25 cellular contexts compared by ENCODE assay signal in the genomic region with DNA sequence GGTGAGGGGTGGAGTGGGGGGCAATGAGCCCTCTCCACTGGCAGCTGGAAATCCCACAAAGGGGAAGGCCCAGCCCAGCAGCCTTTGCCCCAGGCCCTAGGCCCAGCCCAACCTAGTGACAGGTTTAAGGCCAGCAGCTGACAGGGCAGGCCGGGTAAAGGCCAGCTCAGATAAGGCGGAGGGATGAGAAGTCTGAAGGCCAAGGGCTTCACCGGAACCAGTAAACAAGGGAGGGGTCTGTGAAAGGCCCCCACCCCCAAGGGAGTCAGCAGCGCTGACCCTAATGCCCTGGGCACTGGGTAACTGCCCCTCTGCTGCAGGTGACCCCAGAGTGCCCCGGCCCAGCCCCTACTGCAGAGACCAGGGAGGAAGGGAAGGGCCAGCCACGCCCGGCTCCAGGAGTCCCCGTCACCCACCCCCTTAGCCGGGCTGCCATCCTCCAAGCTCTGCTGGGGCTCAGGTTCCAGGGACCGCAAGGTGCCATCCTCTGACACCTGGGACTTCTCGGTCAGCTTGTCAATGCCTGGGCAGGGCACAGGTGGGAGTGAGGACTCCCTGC. TPM values are rescaled to one million over a fixed set of nuclear protein-coding genes. Genes with fewer than 3 reads are reported as not detected.
DNase-seq lines count a peak whose midpoint lies in the region; ATAC-seq, FAIRE-seq and TF ChIP-seq lines count a peak whose summit lies in the region.
"Had no signal": no experiment of that assay in that cellular context is flagged by ENCODE, and none has a peak within 500 bp of the region (broad histone marks: within the 10 kb centered on the region; RNA-seq: fewer than 3 reads in every experiment).

No MANE protein-coding gene starts in this region.

- no peak overlapping the region for H2AK5ac ChIP-seq in neuronal stem cell (ENCODE audit: low read depth, low read length)

- ATAC-seq in Right ventricle myocardium inferior (no peak), K562 (0 out of 3 replicates have a peak, but pooled peaks have one; percentile 33)

- H3K4me3 ChIP-seq in left ventricle myocardium inferior (no peak overlapping the region), K562 (no peak overlapping the region), neuronal stem cell (ENCODE audit: low read length in 2 of 2) (no peak overlapping the region)
- H3K4me3 ChIP-seq: GM23248, HAP-1 had no signal

- no peaks in the 10 kb centered on the region for H3K79me2 ChIP-seq in K562 (ENCODE audit: control insufficient read depth, insufficient read depth, low read length)

- TF ChIP-seq CTCF in left ventricle myocardium inferior (IDR thresholded peaks at IDR 0.05; ENCODE audit: borderline replicate concordance) = no peak
- no peak for TF ChIP-seq CTCF in K562 (IDR thresholded peaks at IDR 0.05 in 2 of 3, conservative IDR thresholded peaks at IDR 0.05 in 1 of 3; ENCODE audit: insufficient read depth in 2 of 3, low read depth in 1 of 3, low read length in 3 of 3)

- no peak overlapping the region for H3K4me2 ChIP-seq in K562 (ENCODE audit: insufficient read depth, low read length)
- no peak overlapping the region for H3K4me2 ChIP-seq in neuronal stem cell (ENCODE audit: insufficient read depth, low read length, poor library complexity, severe bottlenecking)

- H3K27ac ChIP-seq in left ventricle myocardium inferior (replicated peaks) = no peak overlapping the region
- H3K27ac ChIP-seq in K562 (ENCODE audit: extremely low read depth, low read depth, low read length) = no peak overlapping the region
- H3K27ac ChIP-seq in neuronal stem cell (replicated peaks; ENCODE audit: low read length) = no peak overlapping the region
- H3K27ac ChIP-seq: GM23248, RWPE1 had no signal

- 18% methylated on average over 11 of the region's 11 CpGs for WGBS in K562 (ENCODE audit: insufficient coverage, low coverage, missing lambda C conversion rate)
- no CpG with 5 or more reads among the region's 11 CpGs for WGBS in neuronal stem cell (ENCODE audit: extremely low coverage in 2 of 2, insufficient read length in 2 of 2, insufficient replicate concordance in 1 of 2), 2 donors

- POLR2A ChIA-PET in K562 (lab: Yijun Ruan, JAX) = interaction anchor here (0.6 to 0.9 kb wide), 3 partner anchors 27 to 207 kb away, joined by 3 to 4 read pairs (median 3); no protein-coding TSS in a partner anchor

- H3K4ac ChIP-seq in neuronal stem cell (ENCODE audit: low read length) = no peak overlapping the region

- H3K4me1 ChIP-seq in left ventricle myocardium inferior = no peaks in the 10 kb centered on the region
- peaks cover 0 to 41% of the 10 kb centered on the region in 2 experiments; a peak in 3 of 5 replicates for H3K4me1 ChIP-seq in K562 (replicated peaks in 1 of 2; ENCODE audit: control insufficient read depth in 2 of 2, insufficient read depth in 2 of 2, low read length in 2 of 2)
- H3K4me1 ChIP-seq in neuronal stem cell (ENCODE audit: control insufficient read depth in 2 of 2, insufficient read depth in 1 of 2, low read depth in 1 of 2, low read length in 2 of 2) = no peaks in the 10 kb centered on the region
- H3K4me1 ChIP-seq: HAP-1 had no signal

- in situ Hi-C loops in K562 (cut with MboI) (no loop called here), G401 (cut with HindIII; ENCODE audit: low sequenced_read_pairs) (loop anchor here (10.0 kb wide), 1 partner anchor 148 kb away; no protein-coding TSS in a partner anchor)

- H2BK15ac ChIP-seq in neuronal stem cell (ENCODE audit: low read length) = no peak overlapping the region

- H3K36me3 ChIP-seq in left ventricle myocardium inferior = peaks cover 19% of the 10 kb centered on the region
- no peaks in the 10 kb centered on the region for H3K36me3 ChIP-seq in K562 (ENCODE audit: control insufficient read depth, insufficient read depth, low read length)
- H3K36me3 ChIP-seq in neuronal stem cell (replicated peaks in 1 of 2; ENCODE audit: control insufficient read depth in 2 of 2, insufficient read depth in 2 of 2, low read length in 2 of 2) = no peaks in the 10 kb centered on the region
- H3K36me3 ChIP-seq: HAP-1 had no signal

- no peak overlapping the region for H3K14ac ChIP-seq in neuronal stem cell (ENCODE audit: low read length)

- no peak for TF ChIP-seq EP300 in K562 (IDR thresholded peaks at IDR 0.05; ENCODE audit: low read length)

- no peak overlapping the region for H4K91ac ChIP-seq in neuronal stem cell (ENCODE audit: low read depth, low read length, poor library complexity)

- intact Hi-C loops in Right ventricle myocardium inferior (cut with DNase I) = no loop called here
- intact Hi-C loops in left ventricle myocardium inferior (cut with micrococcal nuclease) = no loop called here
- intact Hi-C loops in K562 (cut with micrococcal nuclease) = no loop called here

- no peak overlapping the region for H2BK5ac ChIP-seq in neuronal stem cell (ENCODE audit: low read length)

- no peaks in the 10 kb centered on the region for H4K20me1 ChIP-seq in K562 (replicated peaks; ENCODE audit: control insufficient read depth, insufficient read depth, low read length)

- H4K8ac ChIP-seq in neuronal stem cell (ENCODE audit: low read depth, low read length) = no peak overlapping the region

- H3K27me3 ChIP-seq in left ventricle myocardium inferior (ENCODE audit: low read depth) (peaks cover 40% of the 10 kb centered on the region), K562 (ENCODE audit: control insufficient read depth in 2 of 2, insufficient read depth in 2 of 2, low read length in 2 of 2) (peaks cover 9 to 32% of the 10 kb centered on the region in 2 experiments; a peak in 3 of 5 replicates), neuronal stem cell (ENCODE audit: control insufficient read depth in 3 of 3, insufficient read depth in 3 of 3, low read depth in 1 of 3, low read length in 3 of 3) (peaks cover 0 to 60% (median 2%) of the 10 kb centered on the region in 3 experiments)

- FAIRE-seq in K562 (lab: Jason Lieb, UNC) = no peak
- FAIRE-seq: D721Med, G401.6 had no signal

- H2BK120ac ChIP-seq in neuronal stem cell (ENCODE audit: low read depth, low read length) = no peak overlapping the region

- TF ChIP-seq POLR2A in K562 (conservative IDR thresholded peaks at IDR 0.05) = no peak

- no peak overlapping the region for H3K18ac ChIP-seq in neuronal stem cell (ENCODE audit: low read length)

- H2AFZ ChIP-seq in K562 (ENCODE audit: low read depth, low read length) (no peak overlapping the region), neuronal stem cell (ENCODE audit: low read length) (no peak overlapping the region)
- H2AFZ ChIP-seq: GM23248 had no signal

- peak overlapping the region; percentile 69 for H3K23ac ChIP-seq in neuronal stem cell (ENCODE audit: low read depth, low read length, poor library complexity)

- no peaks in the 10 kb centered on the region for H3K79me1 ChIP-seq in neuronal stem cell (ENCODE audit: low read depth, low read length)

- H2BK12ac ChIP-seq in neuronal stem cell (ENCODE audit: low read length) = no peak overlapping the region

- no peak for TF ChIP-seq RAD21 in K562 (CRISPR knock-in tag; conservative IDR thresholded peaks at IDR 0.05 in 1 of 2, IDR thresholded peaks at IDR 0.05 in 1 of 2)

- H3K9me1 ChIP-seq in K562 (ENCODE audit: control insufficient read depth, insufficient read depth, low read length) = no peaks in the 10 kb centered on the region

- CTCF ChIA-PET in K562 (lab: Yijun Ruan, JAX; ENCODE audit: low intra/inter-chr PET ratio) = interaction anchor here (1.0 kb wide), 1 partner anchor 31 kb away, joined by 3 read pairs; no protein-coding TSS in a partner anchor

- H3K9me3 ChIP-seq in left ventricle myocardium inferior (replicated peaks) = no peaks in the 10 kb centered on the region
- peaks cover 4% of the 10 kb centered on the region; the same call in 1 of the 2 replicates for H3K9me3 ChIP-seq in K562 (replicated peaks; ENCODE audit: control insufficient read depth, insufficient read depth, low read depth, low read length)
- H3K9me3 ChIP-seq in neuronal stem cell (replicated peaks in 1 of 2; ENCODE audit: control insufficient read depth in 2 of 2, insufficient read depth in 1 of 2, low read depth in 1 of 2, low read length in 2 of 2) = no peaks in the 10 kb centered on the region
- H3K9me3 ChIP-seq: HAP-1 had no signal

- H3K9ac ChIP-seq in K562 (ENCODE audit: insufficient read depth in 1 of 2, low read depth in 2 of 2, low read length in 2 of 2) (peak overlapping the region in 1 of 2 experiments; percentile 64; a peak in 2 of 4 replicates), neuronal stem cell (ENCODE audit: low read depth, low read length, poor library complexity) (no peak overlapping the region)
- H3K9ac ChIP-seq: GM23248 had no signal

- no TSS peak for BruUV-seq in K562 (replicated peaks; lab: Mats Ljungman, UMichigan)

- DNase-seq in Right ventricle myocardium inferior (ENCODE audit: missing footprints) = peak; percentile 46
- no peak for DNase-seq in left ventricle myocardium inferior
- no peak for DNase-seq in K562 (ENCODE audit: extremely low read depth in 1 of 4, low spot score in 3 of 4)
- no peak for DNase-seq in neuronal stem cell (ENCODE audit: low spot score)
- no peak for DNase-seq in Kasumi-1 (lab: John Stamatoyannopoulos, UW)
- no peak for DNase-seq in G401 (ENCODE audit: low spot score)
- no peak for DNase-seq in epidermal melanocyte (ENCODE audit: insufficient read length, low spot score)
- DNase-seq: 8988T, DMS53, GM23248, NCI-H1092, NCI-H1417 treated with DMSO at 0.1 percent for 48 hours, NCI-H1694 treated with DMSO at 0.1 percent for 48 hours, NCI-H2081, NCI-H2227 treated with DMSO at 0.1 percent for 48 hours, NCI-H526 treated with DMSO at 0.1 percent for 48 hours, SHP77 treated with DMSO at 0.1 percent for 48 hours had no signal

RNA-seq across cellular contexts. Expression of a gene that starts 17.5 kb away (rescaled TPM):
- total RNA-seq in Right ventricle myocardium inferior (not detected), left ventricle myocardium inferior (not detected), K562 (2014; rRNA removed) (not detected in 2 replicates), K562 (2014; rRNA removed; fragmentation: Illumina TruSeq; extraction: Trizol) (not detected in 2 replicates), K562 (2015; rRNA removed; fragmentation: Illumina TruSeq; extraction: Trizol) (not detected in 2 replicates), K562 (2021) (not detected in 2 replicates)
- not detected in 2 replicates for total RNA-seq in K562 (2011; cell fraction: chromatin; rRNA removed; ENCODE audit: low replicate concordance)
- not detected in 2 replicates for total RNA-seq in K562 (2011; cell fraction: nucleolus; rRNA removed)
- not detected in 2 replicates for total RNA-seq in K562 (2011; cell fraction: nucleoplasm; rRNA removed)
- polyA plus RNA-seq in K562 (2011; rRNA removed) (not detected in 2 replicates), K562 (2014; fragmentation: Illumina TruSeq; extraction: Trizol) (not detected in 2 replicates), K562 (2014; fragmentation: Nextera tagmentation; extraction: Ambion mirVana) (not detected), K562 (2014; rRNA removed) (not detected in 2 replicates)
- polyA plus RNA-seq in K562 (2011; cell fraction: cytosol; rRNA removed) = not detected in 2 replicates
- not detected in 2 replicates for polyA plus RNA-seq in K562 (2011; cell fraction: nucleus; rRNA removed)
- not detected in 2 replicates for polyA plus RNA-seq in K562 (2012)
- polyA minus RNA-seq in K562 (2011; rRNA and poly(A)+ RNA removed) = not detected in 2 replicates
- not detected in 2 replicates for polyA minus RNA-seq in K562 (2011; cell fraction: cytosol; rRNA and poly(A)+ RNA removed)
- polyA minus RNA-seq in K562 (2011; cell fraction: nucleus; rRNA and poly(A)+ RNA removed) = not detected in 2 replicates
- not detected for polyA plus RNA-seq in neuronal stem cell (2013, experiment 1 of 2)
- not detected for polyA plus RNA-seq in neuronal stem cell (2013, experiment 2 of 2)
- total RNA-seq in G401 (2014; rRNA removed; shearing (Covaris generic)) = not detected in 2 replicates
- total RNA-seq: Daoy, GM23248, NCI-H460 had no signal
- polyA plus RNA-seq: BJ, GM23248, IgD-negative memory B cell had no signal

RNA-seq across cellular contexts. Expression of a gene that starts 19.4 kb away (rescaled TPM):
- 8.5 TPM for total RNA-seq in Right ventricle myocardium inferior
- total RNA-seq in left ventricle myocardium inferior = 7.2 TPM
- total RNA-seq in K562 (2011; cell fraction: chromatin; rRNA removed; ENCODE audit: low replicate concordance) = 1.1 and 7.8 TPM in 2 replicates
- total RNA-seq in K562 (2011; cell fraction: nucleolus; rRNA removed) = 2.2 and 4.0 TPM in 2 replicates
- total RNA-seq in K562 (2011; cell fraction: nucleoplasm; rRNA removed) = 2.1 and 2.5 TPM in 2 replicates
- 0.04 and 0.14 TPM in 2 replicates for total RNA-seq in K562 (2014; rRNA removed)
- 0.19 TPM in 1 of 2 replicates, not detected in the other for total RNA-seq in K562 (2014; rRNA removed; fragmentation: Illumina TruSeq; extraction: Trizol)
- 0.15 and 0.54 TPM in 2 replicates for total RNA-seq in K562 (2015; rRNA removed; fragmentation: Illumina TruSeq; extraction: Trizol)
- 0.91 and 1.2 TPM in 2 replicates for total RNA-seq in K562 (2021)
- 0.53 and 1.4 TPM in 2 replicates for polyA plus RNA-seq in K562 (2011; rRNA removed)
- polyA plus RNA-seq in K562 (2011; cell fraction: cytosol; rRNA removed) = 0.32 and 1.4 TPM in 2 replicates
- 7.9 and 8.7 TPM in 2 replicates for polyA plus RNA-seq in K562 (2011; cell fraction: nucleus; rRNA removed)
- 1.3 and 3.5 TPM in 2 replicates for polyA plus RNA-seq in K562 (2012)
- polyA plus RNA-seq in K562 (2014; fragmentation: Illumina TruSeq; extraction: Trizol) = 0.53 and 0.71 TPM in 2 replicates
- polyA plus RNA-seq in K562 (2014; fragmentation: Nextera tagmentation; extraction: Ambion mirVana) = under 1 TPM in 1 of 2 experiments, not detected in 1; 0.15 TPM
- 1.1 and 2.1 TPM in 2 replicates for polyA plus RNA-seq in K562 (2014; rRNA removed)
- polyA minus RNA-seq in K562 (2011; rRNA and poly(A)+ RNA removed) = 0.75 and 1.2 TPM in 2 replicates
- polyA minus RNA-seq in K562 (2011; cell fraction: cytosol; rRNA and poly(A)+ RNA removed) = 1.4 TPM in 1 of 2 replicates, not detected in the other
- polyA minus RNA-seq in K562 (2011; cell fraction: nucleus; rRNA and poly(A)+ RNA removed) = 1.6 and 1.7 TPM in 2 replicates
- 8.1 TPM for polyA plus RNA-seq in neuronal stem cell (2013, experiment 1 of 2)
- polyA plus RNA-seq in neuronal stem cell (2013, experiment 2 of 2) = 7.5 TPM
- total RNA-seq in G401 (2014; rRNA removed; shearing (Covaris generic)) = 2.1 and 4.7 TPM in 2 replicates
- total RNA-seq: GM23248 had no signal
- polyA plus RNA-seq: GM23248 had no signal

RNA-seq across cellular contexts. Expression of a gene that starts 29.1 kb away (rescaled TPM):
- total RNA-seq in Right ventricle myocardium inferior (not detected), left ventricle myocardium inferior (not detected), K562 (2014; rRNA removed) (not detected in 2 replicates), K562 (2014; rRNA removed; fragmentation: Illumina TruSeq; extraction: Trizol) (0.11 TPM in 1 of 2 replicates, not detected in the other), K562 (2015; rRNA removed; fragmentation: Illumina TruSeq; extraction: Trizol) (0.19 and 0.36 TPM in 2 replicates), K562 (2021) (0.18 and 0.27 TPM in 2 replicates)
- 0.40 and 0.51 TPM in 2 replicates for total RNA-seq in K562 (2011; cell fraction: chromatin; rRNA removed; ENCODE audit: low replicate concordance)
- 0.17 and 0.26 TPM in 2 replicates for total RNA-seq in K562 (2011; cell fraction: nucleolus; rRNA removed)
- 0.46 TPM in 1 of 2 replicates, not detected in the other for total RNA-seq in K562 (2011; cell fraction: nucleoplasm; rRNA removed)
- polyA plus RNA-seq in K562 (2011; rRNA removed) (0.28 and 0.31 TPM in 2 replicates), K562 (2014; fragmentation: Illumina TruSeq; extraction: Trizol) (0.25 TPM in 1 of 2 replicates, not detected in the other), K562 (2014; fragmentation: Nextera tagmentation; extraction: Ambion mirVana) (under 1 TPM; 0.04 to 0.06 TPM), K562 (2014; rRNA removed) (0.08 and 0.09 TPM in 2 replicates)
- 0.28 and 0.42 TPM in 2 replicates for polyA plus RNA-seq in K562 (2011; cell fraction: cytosol; rRNA removed)
- polyA plus RNA-seq in K562 (2011; cell fraction: nucleus; rRNA removed) = 1.1 and 1.2 TPM in 2 replicates
- polyA plus RNA-seq in K562 (2012) = 0.35 and 0.68 TPM in 2 replicates
- polyA minus RNA-seq in K562 (2011; rRNA and poly(A)+ RNA removed) = 0.09 TPM in 1 of 2 replicates, not detected in the other
- polyA minus RNA-seq in K562 (2011; cell fraction: cytosol; rRNA and poly(A)+ RNA removed) = not detected in 2 replicates
- 0.27 and 0.33 TPM in 2 replicates for polyA minus RNA-seq in K562 (2011; cell fraction: nucleus; rRNA and poly(A)+ RNA removed)
- not detected for polyA plus RNA-seq in neuronal stem cell (2013, experiment 1 of 2)
- not detected for polyA plus RNA-seq in neuronal stem cell (2013, experiment 2 of 2)
- not detected in 2 replicates for total RNA-seq in G401 (2014; rRNA removed; shearing (Covaris generic))
- total RNA-seq: Daoy, GM23248, NCI-H460 had no signal
- polyA plus RNA-seq: BJ, GM23248, IgD-negative memory B cell had no signal

RNA-seq across cellular contexts. Expression of a gene that starts 30.2 kb away (rescaled TPM):
- total RNA-seq in Right ventricle myocardium inferior (not detected), left ventricle myocardium inferior (not detected), K562 (2014; rRNA removed) (0.64 and 1.2 TPM in 2 replicates), K562 (2014; rRNA removed; fragmentation: Illumina TruSeq; extraction: Trizol) (0.16 and 0.22 TPM in 2 replicates), K562 (2015; rRNA removed; fragmentation: Illumina TruSeq; extraction: Trizol) (0.43 and 0.53 TPM in 2 replicates), K562 (2021) (1.00 and 1.4 TPM in 2 replicates)
- total RNA-seq in K562 (2011; cell fraction: chromatin; rRNA removed; ENCODE audit: low replicate concordance) = 2.8 and 9.8 TPM in 2 replicates
- 7.1 and 8.3 TPM in 2 replicates for total RNA-seq in K562 (2011; cell fraction: nucleolus; rRNA removed)
- 4.5 and 5.5 TPM in 2 replicates for total RNA-seq in K562 (2011; cell fraction: nucleoplasm; rRNA removed)
- polyA plus RNA-seq in K562 (2011; rRNA removed) (0.57 and 0.77 TPM in 2 replicates), K562 (2014; fragmentation: Illumina TruSeq; extraction: Trizol) (0.42 and 0.71 TPM in 2 replicates), K562 (2014; fragmentation: Nextera tagmentation; extraction: Ambion mirVana) (not detected), K562 (2014; rRNA removed) (0.57 and 0.69 TPM in 2 replicates)
- 0.65 and 1.9 TPM in 2 replicates for polyA plus RNA-seq in K562 (2011; cell fraction: cytosol; rRNA removed)
- 1.2 and 2.7 TPM in 2 replicates for polyA plus RNA-seq in K562 (2011; cell fraction: nucleus; rRNA removed)
- 1.5 and 2.1 TPM in 2 replicates for polyA plus RNA-seq in K562 (2012)
- 4.8 and 11.0 TPM in 2 replicates for polyA minus RNA-seq in K562 (2011; rRNA and poly(A)+ RNA removed)
- 0.82 and 1.6 TPM in 2 replicates for polyA minus RNA-seq in K562 (2011; cell fraction: cytosol; rRNA and poly(A)+ RNA removed)
- 4.0 and 5.0 TPM in 2 replicates for polyA minus RNA-seq in K562 (2011; cell fraction: nucleus; rRNA and poly(A)+ RNA removed)
- polyA plus RNA-seq in neuronal stem cell (2013, experiment 1 of 2) = 0.20 TPM
- 0.24 TPM for polyA plus RNA-seq in neuronal stem cell (2013, experiment 2 of 2)
- total RNA-seq in G401 (2014; rRNA removed; shearing (Covaris generic)) = 1.4 and 1.9 TPM in 2 replicates
- total RNA-seq: Daoy, GM23248, NCI-H460 had no signal
- polyA plus RNA-seq: BJ, GM23248, IgD-negative memory B cell had no signal

RNA-seq across cellular contexts. Expression of a gene that starts 34.2 kb away (rescaled TPM):
- total RNA-seq in Right ventricle myocardium inferior = 22.1 TPM
- 17.4 TPM for total RNA-seq in left ventricle myocardium inferior
- total RNA-seq in K562 (2011; cell fraction: chromatin; rRNA removed; ENCODE audit: low replicate concordance) = 1.3 and 5.0 TPM in 2 replicates
- total RNA-seq in K562 (2011; cell fraction: nucleolus; rRNA removed) = 3.9 and 4.0 TPM in 2 replicates
- 2.5 and 3.4 TPM in 2 replicates for total RNA-seq in K562 (2011; cell fraction: nucleoplasm; rRNA removed)
- 8.8 and 9.8 TPM in 2 replicates for total RNA-seq in K562 (2014; rRNA removed)
- total RNA-seq in K562 (2014; rRNA removed; fragmentation: Illumina TruSeq; extraction: Trizol) = 2.0 and 2.7 TPM in 2 replicates
- 4.0 and 4.3 TPM in 2 replicates for total RNA-seq in K562 (2015; rRNA removed; fragmentation: Illumina TruSeq; extraction: Trizol)
- 15.5 and 16.0 TPM in 2 replicates for total RNA-seq in K562 (2021)
- 3.1 and 5.5 TPM in 2 replicates for polyA plus RNA-seq in K562 (2011; rRNA removed)
- polyA plus RNA-seq in K562 (2011; cell fraction: cytosol; rRNA removed) = 6.0 and 8.6 TPM in 2 replicates
- polyA plus RNA-seq in K562 (2011; cell fraction: nucleus; rRNA removed) = 6.9 and 7.8 TPM in 2 replicates
- 6.1 and 7.1 TPM in 2 replicates for polyA plus RNA-seq in K562 (2012)
- polyA plus RNA-seq in K562 (2014; fragmentation: Illumina TruSeq; extraction: Trizol) = 7.3 and 8.9 TPM in 2 replicates
- 1 to 10 TPM; 5.3 to 8.2 TPM for polyA plus RNA-seq in K562 (2014; fragmentation: Nextera tagmentation; extraction: Ambion mirVana)
- polyA plus RNA-seq in K562 (2014; rRNA removed) = 8.0 and 9.8 TPM in 2 replicates
- polyA minus RNA-seq in K562 (2011; rRNA and poly(A)+ RNA removed) = 1.8 and 2.2 TPM in 2 replicates
- 4.5 and 6.5 TPM in 2 replicates for polyA minus RNA-seq in K562 (2011; cell fraction: cytosol; rRNA and poly(A)+ RNA removed)
- polyA minus RNA-seq in K562 (2011; cell fraction: nucleus; rRNA and poly(A)+ RNA removed) = 1.5 and 1.7 TPM in 2 replicates
- 12.6 TPM for polyA plus RNA-seq in neuronal stem cell (2013, experiment 1 of 2)
- 12.5 TPM for polyA plus RNA-seq in neuronal stem cell (2013, experiment 2 of 2)
- total RNA-seq in G401 (2014; rRNA removed; shearing (Covaris generic)) = 21.8 and 24.4 TPM in 2 replicates
- polyA plus RNA-seq: IgD-negative memory B cell had no signal
